In the genomic region with DNA sequence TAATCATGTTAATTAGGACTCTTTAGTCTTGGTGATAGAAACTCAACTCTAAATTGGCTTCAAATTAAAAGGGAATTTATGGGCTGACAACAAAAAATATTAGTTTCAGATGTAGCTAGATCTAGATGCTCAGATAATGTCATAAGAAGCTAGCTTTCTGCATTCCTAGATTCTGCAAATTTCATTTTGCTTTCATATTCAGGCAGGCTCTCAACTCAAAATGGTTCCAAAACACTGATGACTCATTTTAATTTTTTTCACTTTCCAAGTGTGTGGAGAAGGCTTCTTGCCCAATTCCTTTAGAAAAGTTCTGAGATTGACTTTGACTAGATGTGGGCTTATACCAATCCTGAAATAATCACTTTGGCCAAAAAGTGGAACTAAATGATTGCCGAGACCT, we compare ENCODE assay signal across 9 cellular contexts.
DNase-seq lines count a peak whose midpoint lies in the region; ATAC-seq, FAIRE-seq and TF ChIP-seq lines count a peak whose summit lies in the region.
"Had no signal": no experiment of that assay in that cellular context is flagged by ENCODE, and none has a peak within 500 bp of the region (broad histone marks: within the 10 kb centered on the region; RNA-seq: fewer than 3 reads in every experiment).

No MANE protein-coding gene starts in this region.

- H3K4me3 ChIP-seq in GM12864 (ENCODE audit: low read depth, low read length), result no peak overlapping the region
- H3K4me3 ChIP-seq in endothelial cell of umbilical vein (replicated peaks in 1 of 3; ENCODE audit: insufficient read depth in 1 of 3, low read depth in 1 of 3, low read length in 3 of 3), result no peak overlapping the region
- H3K4me3 ChIP-seq in SK-N-SH (ENCODE audit: low read depth in 2 of 2, low read length in 1 of 2), result no peak overlapping the region

- H4K20me1 ChIP-seq in endothelial cell of umbilical vein (replicated peaks; ENCODE audit: control insufficient read depth, extremely low read depth, insufficient read depth, low read length) (no peaks in the 10 kb centered on the region), SK-N-SH (ENCODE audit: insufficient read depth) (no peaks in the 10 kb centered on the region)

- no peak for TF ChIP-seq CTCF in GM12864 (IDR thresholded peaks at IDR 0.05; ENCODE audit: low read depth, low read length, missing control alignments)
- TF ChIP-seq CTCF in endothelial cell of umbilical vein (IDR thresholded peaks at IDR 0.05; ENCODE audit: extremely low read depth in 1 of 2, insufficient read depth in 1 of 2, low read depth in 1 of 2, low read length in 2 of 2), result no peak
- TF ChIP-seq CTCF in SK-N-SH (IDR thresholded peaks at IDR 0.05), result no peak

- H3K36me3 ChIP-seq in endothelial cell of umbilical vein (ENCODE audit: control insufficient read depth in 2 of 2, extremely low read depth in 1 of 2, insufficient read depth in 2 of 2, low read length in 2 of 2) (no peaks in the 10 kb centered on the region), SK-N-SH (replicated peaks in 1 of 2; ENCODE audit: control insufficient read depth in 1 of 2, insufficient read depth in 2 of 2, low read length in 1 of 2) (no peaks in the 10 kb centered on the region)

- POLR2A ChIA-PET in endothelial cell of umbilical vein (lab: Charles Lee), result no interaction called here
- POLR2A ChIA-PET in SK-N-SH (lab: Yijun Ruan, JAX), result no interaction called here

- H3K9ac ChIP-seq in endothelial cell of umbilical vein (replicated peaks; ENCODE audit: extremely low read depth, insufficient read depth, low read length) (no peak overlapping the region), SK-N-SH (no peak overlapping the region)

- no peak for TF ChIP-seq POLR2A in endothelial cell of umbilical vein (IDR thresholded peaks at IDR 0.05; ENCODE audit: low read depth, low read length)

- no peaks in the 10 kb centered on the region for H3K27me3 ChIP-seq in endothelial cell of umbilical vein (ENCODE audit: control insufficient read depth in 2 of 2, insufficient read depth in 2 of 2, low read length in 2 of 2)
- H3K27me3 ChIP-seq in SK-N-SH (ENCODE audit: insufficient read depth), result no peaks in the 10 kb centered on the region

- H3K9me1 ChIP-seq in endothelial cell of umbilical vein (replicated peaks; ENCODE audit: control insufficient read depth, extremely low read depth, insufficient read depth, low read length), result no peaks in the 10 kb centered on the region

- H3K79me2 ChIP-seq in endothelial cell of umbilical vein (ENCODE audit: control insufficient read depth, insufficient read depth, low read length) (no peaks in the 10 kb centered on the region), SK-N-SH (ENCODE audit: insufficient read depth) (no peaks in the 10 kb centered on the region)

- CTCF ChIA-PET in endothelial cell of umbilical vein (lab: Charles Lee) (no interaction called here), SK-N-SH (lab: Yijun Ruan, JAX) (no interaction called here)

- no TSS peak for BruUV-seq in endothelial cell of umbilical vein (replicated peaks; lab: Mats Ljungman, UMichigan)

- FAIRE-seq in endothelial cell of umbilical vein (lab: Jason Lieb, UNC), result no peak

- TF ChIP-seq RAD21 in SK-N-SH (IDR thresholded peaks at IDR 0.05; ENCODE audit: low read length), result no peak

- H3K27ac ChIP-seq in endothelial cell of umbilical vein (ENCODE audit: insufficient read depth, low read depth, low read length) (no peak overlapping the region), SK-N-SH (ENCODE audit: low read depth in 2 of 2, low read length in 1 of 2) (no peak overlapping the region)

- intact Hi-C loops in endothelial cell of umbilical vein (cut with micrococcal nuclease), result no loop called here

- dilution Hi-C loops in endothelial cell of umbilical vein (cut with MboI; ENCODE audit: extremely low pct_ligation_motif_present, low sequenced_read_pairs), result no loop called here

- no peak for TF ChIP-seq EP300 in SK-N-SH (IDR thresholded peaks at IDR 0.05; ENCODE audit: borderline replicate concordance in 1 of 2, low read depth in 1 of 2, low read length in 1 of 2)

- H2AFZ ChIP-seq in endothelial cell of umbilical vein (ENCODE audit: low read depth, low read length) (no peak overlapping the region), SK-N-SH (ENCODE audit: low read depth) (no peak overlapping the region)

- H3K4me1 ChIP-seq in endothelial cell of umbilical vein (ENCODE audit: control insufficient read depth, extremely low read depth, insufficient read depth, low read length) (no peaks in the 10 kb centered on the region), SK-N-SH (ENCODE audit: control insufficient read depth in 1 of 2, insufficient read depth in 2 of 2, low read depth in 1 of 2, low read length in 1 of 2) (no peaks in the 10 kb centered on the region)

- ATAC-seq in GM21526 (IDR thresholded peaks at IDR 0.05; ENCODE audit: low FRiP score, unreplicated experiment) (peak; percentile 77), HG03342 (IDR thresholded peaks at IDR 0.05; ENCODE audit: unreplicated experiment) (peak; percentile 83), HG02571 (IDR thresholded peaks at IDR 0.05; ENCODE audit: unreplicated experiment) (no peak)

- H3K9me3 ChIP-seq in endothelial cell of umbilical vein (replicated peaks; ENCODE audit: control insufficient read depth, insufficient read depth, low read length), result no peaks in the 10 kb centered on the region
- H3K9me3 ChIP-seq in SK-N-SH, result no peaks in the 10 kb centered on the region

- DNase-seq in GM12864 (ENCODE audit: low read depth) (peak; percentile 2), endothelial cell of umbilical vein (ENCODE audit: low read depth, low spot score) (no peak), iPS-NIHi11 (ENCODE audit: low spot score) (no peak), SK-N-SH (no peak), NCI-H1436 (lab: John Stamatoyannopoulos, UW) (no peak)
- DNase-seq: activated CD4-positive, alpha-beta T cell treated with anti-CD3 and anti-CD28 coated beads, Interleukin-2, amount 50 U/mL, for 1 hour had no signal

- WGBS in SK-N-SH (ENCODE audit: low lambda C conversion rate), result 62% methylated on average over 1 of the region's 1 CpG

- H3K4me2 ChIP-seq in endothelial cell of umbilical vein (ENCODE audit: insufficient read depth, low read length) (no peak overlapping the region), SK-N-SH (no peak overlapping the region)

- no peaks in the 10 kb centered on the region for H3K9me2 ChIP-seq in SK-N-SH

- no peaks in the 10 kb centered on the region for H3F3A ChIP-seq in SK-N-SH (replicated peaks; ENCODE audit: insufficient read depth)

TF ChIP-seq in endothelial cell of umbilical vein, 7 proteins besides CTCF, POLR2A, EP300 and RAD21:
- TF ChIP-seq, protein P1, sequence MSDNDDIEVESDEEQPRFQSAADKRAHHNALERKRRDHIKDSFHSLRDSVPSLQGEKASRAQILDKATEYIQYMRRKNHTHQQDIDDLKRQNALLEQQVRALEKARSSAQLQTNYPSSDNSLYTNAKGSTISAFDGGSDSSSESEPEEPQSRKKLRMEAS (IDR thresholded peaks at IDR 0.05; ENCODE audit: insufficient read depth, insufficient read length), result no peak
- peak; percentile 11 for TF ChIP-seq JUN (IDR thresholded peaks at IDR 0.05; ENCODE audit: borderline replicate concordance, insufficient read depth, insufficient read length, low read depth)
- no peak for TF ChIP-seq GATA2 (IDR thresholded peaks at IDR 0.05; ENCODE audit: insufficient read depth, insufficient read length, low read depth, low read length)
- TF ChIP-seq EZH2 (IDR thresholded peaks at IDR 0.05; ENCODE audit: borderline replicate concordance, low read depth, low read length, severe bottlenecking), result no peak
- no peak for TF ChIP-seq POLR2AphosphoS5 (IDR thresholded peaks at IDR 0.05; ENCODE audit: insufficient read depth, low read depth, low read length)
- TF ChIP-seq MYC (IDR thresholded peaks at IDR 0.05; ENCODE audit: low read depth, low read length), result no peak
- no peak for TF ChIP-seq FOS (IDR thresholded peaks at IDR 0.05; ENCODE audit: borderline replicate concordance, insufficient read depth, low read length)
TF ChIP-seq in endothelial cell of umbilical vein: peak in this region for 1.

TF ChIP-seq in SK-N-SH, 30 proteins besides CTCF, POLR2A, EP300 and RAD21:
- TF ChIP-seq, protein P1 (IDR thresholded peaks at IDR 0.05; ENCODE audit: low read depth), result no peak
- no peak for TF ChIP-seq RXRA (IDR thresholded peaks at IDR 0.05; ENCODE audit: borderline replicate concordance, low read depth)
- no peak for TF ChIP-seq MEF2A (IDR thresholded peaks at IDR 0.05; ENCODE audit: borderline replicate concordance, low read depth)
- no peak for TF ChIP-seq RCOR1 (IDR thresholded peaks at IDR 0.05; ENCODE audit: low read length)
- no peak for TF ChIP-seq YY1 (IDR thresholded peaks at IDR 0.05; ENCODE audit: low read depth)
- TF ChIP-seq, protein P2, sequence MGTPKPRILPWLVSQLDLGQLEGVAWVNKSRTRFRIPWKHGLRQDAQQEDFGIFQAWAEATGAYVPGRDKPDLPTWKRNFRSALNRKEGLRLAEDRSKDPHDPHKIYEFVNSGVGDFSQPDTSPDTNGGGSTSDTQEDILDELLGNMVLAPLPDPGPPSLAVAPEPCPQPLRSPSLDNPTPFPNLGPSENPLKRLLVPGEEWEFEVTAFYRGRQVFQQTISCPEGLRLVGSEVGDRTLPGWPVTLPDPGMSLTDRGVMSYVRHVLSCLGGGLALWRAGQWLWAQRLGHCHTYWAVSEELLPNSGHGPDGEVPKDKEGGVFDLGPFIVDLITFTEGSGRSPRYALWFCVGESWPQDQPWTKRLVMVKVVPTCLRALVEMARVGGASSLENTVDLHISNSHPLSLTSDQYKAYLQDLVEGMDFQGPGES (IDR thresholded peaks at IDR 0.05; ENCODE audit: low read depth, low read length), result no peak
- TF ChIP-seq GATA2 (CRISPR knock-in tag; IDR thresholded peaks at IDR 0.05), result no peak
- no peak for TF ChIP-seq FOXJ3 (CRISPR knock-in tag; IDR thresholded peaks at IDR 0.05)
- no peak for TF ChIP-seq POLR2AphosphoS5 (IDR thresholded peaks at IDR 0.05; ENCODE audit: low read depth, low read length)
- TF ChIP-seq TCF12 (IDR thresholded peaks at IDR 0.05), result no peak
- no peak for TF ChIP-seq JUND (IDR thresholded peaks at IDR 0.05)
- no peak for TF ChIP-seq SIN3A (IDR thresholded peaks at IDR 0.05; ENCODE audit: borderline replicate concordance, low read depth, low read length)
- TF ChIP-seq GABPA (IDR thresholded peaks at IDR 0.05; ENCODE audit: low read depth), result no peak
